Comparison of ENCODE assay signal across 7 cellular contexts in genomic region chr3:195784031-195784430, GRCh38. TPM values are rescaled to one million over a fixed set of nuclear protein-coding genes. Genes with fewer than 3 reads are reported as not detected.
"Had no signal": no experiment of that assay in that cellular context is flagged by ENCODE, and none has a peak within 500 bp of the region (broad histone marks: within the 10 kb centered on the region; RNA-seq: fewer than 3 reads in every experiment).

No MANE protein-coding gene starts in this region.

RNA-seq across cellular contexts. Expression of gene MUC4, which starts 27.7 kb away (rescaled TPM):
- total RNA-seq: body of pancreas, fibroblast of lung, foreskin keratinocyte, lung microvascular endothelial cell, myocyte, Right ventricle myocardium superior, subcutaneous adipose tissue had no signal
- polyA plus RNA-seq: fibroblast of lung, foreskin keratinocyte had no signal
